In the genomic region with DNA sequence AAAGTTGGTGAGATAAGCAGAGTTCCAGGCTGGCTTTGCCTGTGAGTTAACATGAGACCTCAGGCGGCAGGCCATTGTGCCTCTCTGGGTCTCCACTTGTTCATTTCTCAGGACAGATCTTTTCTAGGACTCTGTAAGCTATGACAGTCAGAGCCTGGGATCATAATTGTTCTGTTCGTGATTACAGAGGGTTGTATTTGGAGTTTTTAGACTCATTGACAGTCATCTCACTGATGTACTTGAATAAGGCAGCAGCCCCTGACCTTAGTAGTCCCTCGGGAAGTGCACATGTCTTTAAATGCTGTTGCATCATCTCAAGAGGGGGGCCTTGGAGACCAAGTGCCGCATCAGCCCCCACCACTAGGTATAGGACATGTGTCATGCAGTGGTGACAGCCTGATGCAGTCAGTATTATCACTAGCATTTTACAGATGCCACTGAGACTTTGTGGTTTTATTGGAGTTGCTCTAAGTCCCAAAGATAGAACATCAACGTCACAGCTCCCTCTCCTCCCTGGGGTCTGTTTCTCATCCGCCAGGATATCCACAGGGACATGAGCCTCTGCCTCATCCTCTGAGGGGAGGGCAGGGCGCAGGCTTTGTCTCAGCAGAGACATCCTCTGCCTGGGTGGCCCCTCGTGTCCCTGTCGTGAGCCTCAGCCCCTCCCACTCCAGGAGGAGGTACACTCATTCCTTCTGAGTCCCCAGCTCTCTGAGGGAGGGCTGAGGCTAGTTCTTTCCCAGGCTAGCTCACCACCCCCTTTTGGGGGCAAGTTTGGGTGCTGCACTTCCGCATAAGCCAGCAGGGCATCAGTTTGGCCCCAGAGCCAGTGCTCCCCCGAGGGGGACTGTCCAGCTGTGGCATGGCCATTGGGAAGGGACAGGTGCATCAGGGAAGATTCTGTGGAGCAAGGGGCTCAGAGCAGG, we compare ENCODE assay signal across 1 cellular context.
TF ChIP-seq lines count a peak whose summit lies in the region.

No MANE protein-coding gene starts in this region.

TF ChIP-seq in SK-N-SH treated with all-trans-retinoic acid at 6 μM for 48 hours, 23 proteins besides CTCF, POLR2A, EP300 and RAD21 (continued from another document):
- TF ChIP-seq, protein P1, sequence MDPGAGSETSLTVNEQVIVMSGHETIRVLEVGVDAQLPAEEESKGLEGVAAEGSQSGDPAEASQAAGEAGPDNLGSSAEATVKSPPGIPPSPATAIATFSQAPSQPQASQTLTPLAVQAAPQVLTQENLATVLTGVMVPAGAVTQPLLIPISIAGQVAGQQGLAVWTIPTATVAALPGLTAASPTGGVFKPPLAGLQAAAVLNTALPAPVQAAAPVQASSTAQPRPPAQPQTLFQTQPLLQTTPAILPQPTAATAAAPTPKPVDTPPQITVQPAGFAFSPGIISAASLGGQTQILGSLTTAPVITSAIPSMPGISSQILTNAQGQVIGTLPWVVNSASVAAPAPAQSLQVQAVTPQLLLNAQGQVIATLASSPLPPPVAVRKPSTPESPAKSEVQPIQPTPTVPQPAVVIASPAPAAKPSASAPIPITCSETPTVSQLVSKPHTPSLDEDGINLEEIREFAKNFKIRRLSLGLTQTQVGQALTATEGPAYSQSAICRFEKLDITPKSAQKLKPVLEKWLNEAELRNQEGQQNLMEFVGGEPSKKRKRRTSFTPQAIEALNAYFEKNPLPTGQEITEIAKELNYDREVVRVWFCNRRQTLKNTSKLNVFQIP (CRISPR knock-in tag; IDR thresholded peaks at IDR 0.05; ENCODE audit: borderline replicate concordance, low read depth): no peak
